Comparison of ENCODE assay signal across 2 cellular contexts in genomic region chr16:16139806-16140205, GRCh38.
TF ChIP-seq lines count a peak whose summit lies in the region.

No MANE protein-coding gene starts in this region.

TF ChIP-seq in HepG2, 621 proteins besides CTCF, POLR2A, EP300 and RAD21:
- TF ChIP-seq ZBTB40 (IDR thresholded peaks at IDR 0.05), result peak; percentile 62
- peak; percentile 97 for TF ChIP-seq ZBTB40 (CRISPR knock-in tag; IDR thresholded peaks at IDR 0.05)
- no peak for TF ChIP-seq TBX3 (IDR thresholded peaks at IDR 0.05; ENCODE audit: borderline replicate concordance)

TF ChIP-seq in K562, 482 proteins besides CTCF, POLR2A, EP300 and RAD21 (continued from another document):
- TF ChIP-seq ZBTB40 (IDR thresholded peaks at IDR 0.05) (peak; percentile 89), ZBTB40 (CRISPR knock-in tag; IDR thresholded peaks at IDR 0.05) (peak; percentile 88), PRMT5 (CRISPR knock-in tag; IDR thresholded peaks at IDR 0.05) (no peak), NR3C1 (CRISPR knock-in tag; IDR thresholded peaks at IDR 0.05) (no peak), PURB (CRISPR knock-in tag; IDR thresholded peaks at IDR 0.05; ENCODE audit: low read depth) (no peak)
